20 cellular contexts compared by ENCODE assay signal in the genomic region with DNA sequence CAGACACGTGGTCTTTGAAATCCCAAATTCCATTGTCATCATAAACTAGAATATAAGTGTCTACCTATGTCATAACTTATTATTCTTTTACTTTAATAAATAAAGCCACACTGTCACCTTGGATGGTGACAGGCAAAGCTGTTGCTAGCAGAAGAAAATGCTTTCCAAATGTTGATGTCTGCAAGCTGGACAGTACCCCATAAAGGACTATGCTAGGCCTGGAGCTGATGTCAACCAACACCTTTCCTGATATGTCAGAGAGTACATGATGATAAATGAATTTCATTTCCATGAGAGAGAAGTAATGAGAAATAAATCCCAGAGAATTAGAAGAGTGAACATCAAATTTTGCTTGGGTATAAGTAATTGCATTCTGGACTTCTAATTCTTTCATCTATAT.
"Had no signal": no experiment of that assay in that cellular context is flagged by ENCODE, and none has a peak within 500 bp of the region (broad histone marks: within the 10 kb centered on the region; RNA-seq: fewer than 3 reads in every experiment).

No MANE protein-coding gene starts in this region.

- H3K9ac ChIP-seq: parathyroid adenoma had no signal

- H3K36me3 ChIP-seq: prostate gland, uterus had no signal

- H3K4me3 ChIP-seq: esophagus muscularis mucosa, gastrocnemius medialis, prostate gland, spleen, tibial artery, upper lobe of left lung, uterus had no signal

- H3K9me3 ChIP-seq: esophagus muscularis mucosa, gastrocnemius medialis, prostate gland, spleen, tibial artery, upper lobe of left lung, uterus had no signal

- H3K9me3 Mint-ChIP-seq: immature natural killer cell, naive B cell, nephron had no signal

- H3K4me1 Mint-ChIP-seq: immature natural killer cell, naive B cell, nephron had no signal

- H3K27ac ChIP-seq: esophagus muscularis mucosa, gastrocnemius medialis, parathyroid adenoma, prostate gland, spleen, tibial artery, upper lobe of left lung, uterus had no signal

- H3K4me3 Mint-ChIP-seq: immature natural killer cell, naive B cell, nephron had no signal

- H3K27ac Mint-ChIP-seq: nephron had no signal

- H3K27me3 ChIP-seq: esophagus muscularis mucosa, gastrocnemius medialis, spleen, tibial artery, upper lobe of left lung, uterus had no signal

- H3K4me1 ChIP-seq: esophagus muscularis mucosa, gastrocnemius medialis, parathyroid adenoma, prostate gland, spleen, tibial artery, upper lobe of left lung, uterus had no signal

- ATAC-seq: gastrocnemius medialis, sciatic nerve had no signal

- H2AFZ ChIP-seq: parathyroid adenoma had no signal

- H3K27me3 Mint-ChIP-seq: naive B cell had no signal

- DNase-seq: effector memory CD4-positive, alpha-beta T cell; gastrocnemius medialis; immature natural killer cell; mesendoderm; naive B cell; spleen; stimulated activated CD4-positive, alpha-beta T cell treated with anti-CD3 and anti-CD28 coated beads, Interleukin-15, amount 100 ng/mL, for 24 hours; stimulated activated CD4-positive, alpha-beta T cell treated with anti-CD3 and anti-CD28 coated beads, Interleukin-1b, Interleukin-23, amount 100 ng/mL, for 48 hours; stimulated activated CD4-positive, alpha-beta T cell treated with anti-CD3 and anti-CD28 coated beads, Interleukin-4, amount 100 ng/mL, for 24 hours; stimulated activated naive CD4-positive, alpha-beta T cell treated with Interleukin-2 at 50 U/mL for 16 hours; tibial artery; upper lobe of left lung; uterus had no signal

- H3K79me2 ChIP-seq: parathyroid adenoma had no signal

- FAIRE-seq: endometrium, keratinocyte had no signal
